In the genomic region with DNA sequence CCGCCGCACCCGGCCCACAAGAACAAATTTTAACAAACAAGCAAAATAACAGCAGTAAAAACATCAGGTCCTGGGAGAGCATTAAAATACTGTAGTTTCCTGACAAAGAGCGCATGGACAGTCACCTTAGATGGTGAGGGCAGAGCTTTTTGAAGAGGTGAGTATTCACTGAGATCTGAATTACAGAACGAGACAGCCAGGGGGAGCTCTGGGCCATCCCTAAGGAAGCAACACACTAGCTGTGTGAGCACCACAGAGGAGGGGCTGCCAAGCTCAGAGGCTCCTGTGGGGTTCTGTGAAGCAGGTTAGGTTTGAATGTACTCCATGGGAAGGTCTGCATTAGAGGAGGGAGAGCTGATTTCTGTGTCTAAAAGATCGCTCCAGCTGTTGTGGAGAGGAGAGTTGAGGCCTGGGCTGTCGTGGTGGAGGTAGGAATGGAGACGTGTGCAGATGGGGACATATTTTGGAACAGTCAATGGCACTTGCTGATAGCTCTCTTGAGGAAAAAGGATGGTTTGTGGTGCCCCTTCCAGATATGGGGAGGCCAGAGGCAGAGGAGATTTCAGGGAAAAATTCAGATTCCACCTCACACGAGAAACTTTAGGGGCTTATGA, we compare ENCODE assay signal across 9 cellular contexts.
DNase-seq lines count a peak whose midpoint lies in the region; ATAC-seq and TF ChIP-seq lines count a peak whose summit lies in the region.
"Had no signal": no experiment of that assay in that cellular context is flagged by ENCODE, and none has a peak within 500 bp of the region (broad histone marks: within the 10 kb centered on the region; RNA-seq: fewer than 3 reads in every experiment).

No MANE protein-coding gene starts in this region.

- intact Hi-C loops in left ventricle myocardium inferior (cut with micrococcal nuclease), result no loop called here
- intact Hi-C loops in sigmoid colon (cut with DNase I), result loop anchor here (2.0 kb wide), 1 partner anchor 189 kb away; no protein-coding TSS in a partner anchor

- no peaks in the 10 kb centered on the region for H3K9me3 Mint-ChIP-seq in activated naive CD4-positive, alpha-beta T cell treated with anti-CD3 and anti-CD28 coated beads, Interleukin-2, amount 50 U/mL, for 72 hours

- no peaks in the 10 kb centered on the region for H4K20me1 ChIP-seq in Karpas-422 (ENCODE audit: insufficient read depth, low read depth, low read length)

- H3K4me2 ChIP-seq in Karpas-422 (ENCODE audit: low read depth, low read length, poor library complexity, severe bottlenecking), result no peak overlapping the region

- H3K36me3 Mint-ChIP-seq in activated naive CD4-positive, alpha-beta T cell treated with anti-CD3 and anti-CD28 coated beads, Interleukin-2, amount 50 U/mL, for 72 hours, result no peaks in the 10 kb centered on the region

- H3K4me3 ChIP-seq in Karpas-422 (ENCODE audit: low read length), result no peak overlapping the region
- H3K4me3 ChIP-seq in left ventricle myocardium inferior, result no peak overlapping the region
- H3K4me3 ChIP-seq in sigmoid colon, result no peak overlapping the region

- H3K36me3 ChIP-seq in Karpas-422 (ENCODE audit: insufficient read depth, low read length) (peaks cover 20% of the 10 kb centered on the region), left ventricle myocardium inferior (peaks cover 85% of the 10 kb centered on the region), sigmoid colon (peaks cover 11 to 92% (median 43%) of the 10 kb centered on the region in 4 donors)

- no peak overlapping the region for H3K9ac ChIP-seq in Karpas-422 (ENCODE audit: low read length)

- H3K27me3 ChIP-seq in Karpas-422 (ENCODE audit: low read length) (no peaks in the 10 kb centered on the region), left ventricle myocardium inferior (ENCODE audit: low read depth) (no peaks in the 10 kb centered on the region), sigmoid colon (no peaks in the 10 kb centered on the region)

- no peaks in the 10 kb centered on the region for H3K79me2 ChIP-seq in Karpas-422 (ENCODE audit: low read length)

- TF ChIP-seq POLR2A in sigmoid colon (IDR thresholded peaks at IDR 0.05), result no peak

- H3K9me3 ChIP-seq in Karpas-422 (ENCODE audit: low read length), result no peaks in the 10 kb centered on the region
- H3K9me3 ChIP-seq in left ventricle myocardium inferior (replicated peaks), result no peaks in the 10 kb centered on the region
- H3K9me3 ChIP-seq in sigmoid colon, result no peaks in the 10 kb centered on the region

- WGBS in sigmoid colon, 2 donors, result 83 to 85% methylated on average over 9 of the region's 9 CpGs

- TF ChIP-seq EP300 in sigmoid colon (IDR thresholded peaks at IDR 0.05), result no peak

- no peak overlapping the region for H2AFZ ChIP-seq in Karpas-422 (ENCODE audit: low read length)

- H3K4me1 ChIP-seq in Karpas-422 (ENCODE audit: low read length) (no peaks in the 10 kb centered on the region), left ventricle myocardium inferior (no peaks in the 10 kb centered on the region), sigmoid colon (no peaks in the 10 kb centered on the region)

- ATAC-seq in activated naive CD4-positive, alpha-beta T cell treated with anti-CD3 and anti-CD28 coated beads, Interleukin-2, amount 50 U/mL, for 72 hours, result peak; percentile 83 to 84
- no peak for ATAC-seq in HG03432 (IDR thresholded peaks at IDR 0.05; ENCODE audit: unreplicated experiment)
- no peak for ATAC-seq in GM21526 (IDR thresholded peaks at IDR 0.05; ENCODE audit: low FRiP score, unreplicated experiment)

- H3K9me2 ChIP-seq in Karpas-422 (replicated peaks; ENCODE audit: insufficient read depth, low read length), result no peaks in the 10 kb centered on the region

- H3K27ac ChIP-seq in Karpas-422 (ENCODE audit: low read length) (no peak overlapping the region), left ventricle myocardium inferior (replicated peaks) (no peak overlapping the region), sigmoid colon (no peak overlapping the region)

- H3K27ac Mint-ChIP-seq in activated naive CD4-positive, alpha-beta T cell treated with anti-CD3 and anti-CD28 coated beads, Interleukin-2, amount 50 U/mL, for 72 hours, result peak overlapping the region; percentile 0 to 24
- H3K27ac Mint-ChIP-seq: activated naive CD8-positive, alpha-beta T cell had no signal

- TF ChIP-seq CTCF in left ventricle myocardium inferior (IDR thresholded peaks at IDR 0.05; ENCODE audit: borderline replicate concordance) (peak; percentile 68), sigmoid colon (IDR thresholded peaks at IDR 0.05) (peak in 3 of 4 experiments; percentile 19 to 43 (median 42))

- DNase-seq in Daoy (ENCODE audit: low read depth) (peak; percentile 44), Karpas-422 (peak; percentile 88), SHP77 (lab: John Stamatoyannopoulos, UW) (peak; percentile 76 to 81), left ventricle myocardium inferior (no peak), sigmoid colon (no peak)
- peak in 1 of 2 donors; percentile 53 for DNase-seq in activated naive CD4-positive, alpha-beta T cell treated with anti-CD3 and anti-CD28 coated beads, Interleukin-2, amount 50 U/mL, for 72 hours (ENCODE audit: low spot score in 2 of 2)

Comparison
In these comparisons a context has a peak if more than half of its experiments do, and no peak if none do; other contexts are left out.
1. DNase-seq: peak in Daoy (single experiment), Karpas-422 (single experiment) and SHP77 (2 of 2); none in left ventricle myocardium inferior (single experiment) and sigmoid colon (single experiment).
2. ATAC-seq: peak in activated naive CD4-positive, alpha-beta T cell treated with anti-CD3 and anti-CD28 coated beads, Interleukin-2, amount 50 U/mL, for 72 hours (2 of 2); none in HG03432 (single experiment) and GM21526 (single experiment).